1 cellular context compared by ENCODE assay signal in the genomic region with DNA sequence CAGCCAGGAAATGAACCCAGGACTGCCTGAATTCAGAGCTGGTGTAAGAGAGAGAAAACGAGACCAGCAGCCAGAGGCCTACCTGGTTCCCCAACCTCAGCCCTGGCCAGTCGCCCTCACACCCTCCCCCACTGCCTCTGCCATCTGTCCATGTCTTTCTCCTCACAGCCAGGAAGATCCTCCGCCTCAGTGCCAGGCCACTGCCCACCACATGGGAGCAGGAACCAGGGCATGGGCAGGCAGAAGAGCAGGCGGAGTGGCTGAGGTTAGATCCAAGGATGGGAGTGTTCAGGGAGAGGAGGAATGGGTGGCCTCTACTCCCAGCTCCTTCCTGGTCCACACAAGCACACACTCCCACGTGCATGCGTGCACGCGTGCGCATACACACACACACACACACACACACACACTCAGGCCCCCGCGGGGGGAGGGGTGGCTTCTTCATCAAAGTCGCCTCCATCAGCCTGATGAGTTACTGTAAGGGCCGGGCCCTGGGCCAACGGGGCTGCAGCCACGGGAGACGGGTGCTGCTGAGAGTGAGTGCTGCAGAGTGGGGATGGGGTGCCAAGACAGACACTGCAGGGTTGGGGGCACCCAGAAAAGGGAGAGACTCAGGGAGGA.
TF ChIP-seq lines count a peak whose summit lies in the region.

No MANE protein-coding gene starts in this region.

TF ChIP-seq in SK-N-SH, 30 proteins besides CTCF, POLR2A, EP300 and RAD21:
- peak; percentile 27; the same call in 1 of the 2 replicates for TF ChIP-seq MXI1 (IDR thresholded peaks at IDR 0.05; ENCODE audit: low read depth, low read length)
- no peak for TF ChIP-seq JUND (IDR thresholded peaks at IDR 0.05)
- TF ChIP-seq FOXJ3 (CRISPR knock-in tag; IDR thresholded peaks at IDR 0.05), result 0 out of 2 replicates have a peak, but pooled peaks have one; percentile 38
